In the genomic region with DNA sequence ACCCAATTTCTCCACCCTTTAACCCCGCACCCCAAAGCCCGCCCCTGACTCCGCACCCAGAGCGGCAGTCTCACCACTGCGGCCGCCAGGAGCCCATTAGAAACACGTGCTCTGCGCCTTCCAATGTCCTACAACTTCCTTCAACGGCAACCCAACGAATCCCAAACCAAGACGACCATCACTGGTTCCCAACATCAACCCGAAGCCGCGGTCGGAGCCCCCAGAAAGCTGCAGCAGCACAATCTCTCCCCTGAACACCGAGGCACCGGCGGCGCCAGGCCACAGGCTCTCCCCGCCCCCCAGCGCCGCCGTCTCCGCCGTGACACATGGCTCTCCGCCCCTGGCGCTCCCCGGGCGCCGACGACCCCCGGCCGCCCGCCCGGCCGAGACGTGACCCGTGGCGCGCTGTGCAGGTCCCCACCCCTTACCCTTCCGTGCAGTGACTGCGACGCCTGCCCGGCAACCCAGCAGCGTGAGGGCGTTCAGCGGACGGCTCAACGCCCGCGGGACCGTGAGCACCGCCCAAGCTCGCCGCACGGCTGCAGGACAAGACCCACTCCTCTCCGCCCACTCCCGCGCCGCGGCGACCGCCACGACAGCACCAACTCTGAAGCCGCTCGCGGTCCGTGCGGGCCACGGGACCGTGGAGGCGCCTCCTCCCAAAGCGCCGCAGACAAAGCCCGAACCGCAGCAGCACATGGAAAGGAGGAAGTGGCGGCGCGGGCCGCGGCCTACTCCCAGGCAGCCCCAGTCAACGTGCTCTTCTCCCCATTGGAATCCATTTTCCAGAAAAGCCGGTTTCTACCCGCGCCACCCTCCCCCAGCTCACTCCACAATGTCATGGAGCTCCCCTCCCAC, we compare ENCODE assay signal across 1 cellular context.
TF ChIP-seq lines count a peak whose summit lies in the region.

No MANE protein-coding gene starts in this region.

TF ChIP-seq in K562, 482 proteins besides CTCF, POLR2A, EP300 and RAD21 (continues in another document):
- TF ChIP-seq MXD1 (CRISPR knock-in tag; IDR thresholded peaks at IDR 0.05; ENCODE audit: borderline replicate concordance, poor library complexity, severe bottlenecking) (peak; percentile 89), ZEB2 (IDR thresholded peaks at IDR 0.05) (no peak), BRF1 (IDR thresholded peaks at IDR 0.05; ENCODE audit: borderline replicate concordance, extremely low read depth, insufficient read length) (no peak), ETV1 (tag; conservative IDR thresholded peaks at IDR 0.05; ENCODE audit: low read depth) (no peak), LARP7 (IDR thresholded peaks at IDR 0.05) (no peak), KLF16 (IDR thresholded peaks at IDR 0.05) (no peak), RBFOX2 (IDR thresholded peaks at IDR 0.05; ENCODE audit: low read depth, low read length) (peak; percentile 87), ZNF668 (CRISPR knock-in tag; IDR thresholded peaks at IDR 0.05) (no peak), BRD9 (IDR thresholded peaks at IDR 0.05; ENCODE audit: low read depth, partially characterized antibody) (no peak), SMARCC2 (IDR thresholded peaks at IDR 0.05; ENCODE audit: low read depth) (no peak), FOSL1 (tag; conservative IDR thresholded peaks at IDR 0.05) (no peak), ZNF518B (CRISPR knock-in tag; IDR thresholded peaks at IDR 0.05) (no peak), ZNF785 (CRISPR knock-in tag; IDR thresholded peaks at IDR 0.05) (no peak), MCM2 (IDR thresholded peaks at IDR 0.05; ENCODE audit: low read depth) (no peak), SMAD2 (IDR thresholded peaks at IDR 0.05; ENCODE audit: low read depth, low read length) (no peak), ATF7 (IDR thresholded peaks at IDR 0.05) (no peak), EP400 (IDR thresholded peaks at IDR 0.05) (no peak), SMARCB1 (IDR thresholded peaks at IDR 0.05; ENCODE audit: insufficient read length, low read depth) (no peak), ARHGAP35 (IDR thresholded peaks at IDR 0.05; ENCODE audit: partially characterized antibody) (no peak), ARID4B (CRISPR knock-in tag; IDR thresholded peaks at IDR 0.05) (peak; percentile 33; the same call in 1 of the 2 replicates), POLR2G (IDR thresholded peaks at IDR 0.05; ENCODE audit: low read depth, low read length) (peak; percentile 71), NCOR1 (IDR thresholded peaks at IDR 0.05) (no peak), HNRNPLL (IDR thresholded peaks at IDR 0.05; ENCODE audit: low read depth, low read length, poor library complexity, severe bottlenecking) (no peak), PURB (CRISPR knock-in tag; IDR thresholded peaks at IDR 0.05; ENCODE audit: low read depth) (no peak), HMG20B (CRISPR knock-in tag; IDR thresholded peaks at IDR 0.05) (no peak; the same call in 1 of the 2 replicates), ZNF253 (CRISPR knock-in tag; conservative IDR thresholded peaks at IDR 0.05) (no peak), ZFPM2 (CRISPR knock-in tag; IDR thresholded peaks at IDR 0.05) (no peak), ZBTB17 (CRISPR knock-in tag; IDR thresholded peaks at IDR 0.05) (0 out of 2 replicates have a peak, but pooled peaks have one; percentile 50), SMAD1 (IDR thresholded peaks at IDR 0.05; ENCODE audit: low read depth, low read length, partially characterized antibody) (no peak), ZNF79 (CRISPR knock-in tag; IDR thresholded peaks at IDR 0.05; ENCODE audit: low read depth) (no peak), SAFB (IDR thresholded peaks at IDR 0.05; ENCODE audit: borderline replicate concordance, low read depth, low read length) (peak; percentile 63; the same call in 1 of the 2 replicates), ZC3H4 (CRISPR knock-in tag; IDR thresholded peaks at IDR 0.05; ENCODE audit: borderline replicate concordance) (no peak), ARID1B (IDR thresholded peaks at IDR 0.05) (no peak), RBBP5 (IDR thresholded peaks at IDR 0.05; ENCODE audit: borderline replicate concordance, insufficient read depth, low read length, poor library complexity, severe bottlenecking) (no peak), ZSCAN32 (CRISPR knock-in tag; IDR thresholded peaks at IDR 0.05) (no peak), HNRNPK (IDR thresholded peaks at IDR 0.05; ENCODE audit: low read depth, low read length, poor library complexity, severe bottlenecking) (no peak), CBX8 (IDR thresholded peaks at IDR 0.05; ENCODE audit: borderline replicate concordance, extremely low read depth, low read depth, low read length, poor library complexity, severe bottlenecking) (no peak), SREBF2 (CRISPR knock-in tag; IDR thresholded peaks at IDR 0.05) (no peak), KHSRP (IDR thresholded peaks at IDR 0.05) (no peak), ZNF274 (IDR thresholded peaks at IDR 0.05; ENCODE audit: borderline replicate concordance, low read depth, low read length) (no peak), ETV5 (CRISPR knock-in tag; IDR thresholded peaks at IDR 0.05; ENCODE audit: low read depth) (peak; percentile 50; the same call in 1 of the 2 replicates), KDM2B (CRISPR knock-in tag; IDR thresholded peaks at IDR 0.05) (no peak), ZNF282 (CRISPR knock-in tag; IDR thresholded peaks at IDR 0.05) (peak; percentile 21; the same call in 1 of the 2 replicates), GATA2 (CRISPR knock-in tag; IDR thresholded peaks at IDR 0.05) (no peak), MEF2D (tag; conservative IDR thresholded peaks at IDR 0.05; ENCODE audit: low read depth) (no peak), MAFK (IDR thresholded peaks at IDR 0.05; ENCODE audit: low read length) (no peak), SP2 (IDR thresholded peaks at IDR 0.05; ENCODE audit: extremely low read depth, low read depth, low read length, poor library complexity, severe bottlenecking) (no peak)
- TF ChIP-seq, protein P1, sequence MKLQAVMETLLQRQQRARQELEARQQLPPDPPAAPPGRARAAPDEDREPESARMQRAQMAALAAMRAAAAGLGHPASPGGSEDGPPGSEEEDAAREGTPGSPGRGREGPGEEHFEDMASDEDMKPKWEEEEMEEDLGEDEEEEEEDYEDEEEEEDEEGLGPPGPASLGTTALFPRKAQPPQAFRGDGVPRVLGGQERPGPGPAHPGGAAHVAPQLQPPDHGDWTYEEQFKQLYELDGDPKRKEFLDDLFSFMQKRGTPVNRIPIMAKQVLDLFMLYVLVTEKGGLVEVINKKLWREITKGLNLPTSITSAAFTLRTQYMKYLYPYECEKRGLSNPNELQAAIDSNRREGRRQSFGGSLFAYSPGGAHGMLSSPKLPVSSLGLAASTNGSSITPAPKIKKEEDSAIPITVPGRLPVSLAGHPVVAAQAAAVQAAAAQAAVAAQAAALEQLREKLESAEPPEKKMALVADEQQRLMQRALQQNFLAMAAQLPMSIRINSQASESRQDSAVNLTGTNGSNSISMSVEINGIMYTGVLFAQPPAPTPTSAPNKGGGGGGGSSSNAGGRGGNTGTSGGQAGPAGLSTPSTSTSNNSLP (IDR thresholded peaks at IDR 0.05; ENCODE audit: borderline replicate concordance, low read depth, low read length) = no peak
- TF ChIP-seq, protein P2, sequence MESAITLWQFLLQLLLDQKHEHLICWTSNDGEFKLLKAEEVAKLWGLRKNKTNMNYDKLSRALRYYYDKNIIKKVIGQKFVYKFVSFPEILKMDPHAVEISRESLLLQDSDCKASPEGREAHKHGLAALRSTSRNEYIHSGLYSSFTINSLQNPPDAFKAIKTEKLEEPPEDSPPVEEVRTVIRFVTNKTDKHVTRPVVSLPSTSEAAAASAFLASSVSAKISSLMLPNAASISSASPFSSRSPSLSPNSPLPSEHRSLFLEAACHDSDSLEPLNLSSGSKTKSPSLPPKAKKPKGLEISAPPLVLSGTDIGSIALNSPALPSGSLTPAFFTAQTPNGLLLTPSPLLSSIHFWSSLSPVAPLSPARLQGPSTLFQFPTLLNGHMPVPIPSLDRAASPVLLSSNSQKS (CRISPR knock-in tag; IDR thresholded peaks at IDR 0.05) = no peak
- TF ChIP-seq, protein P3, sequence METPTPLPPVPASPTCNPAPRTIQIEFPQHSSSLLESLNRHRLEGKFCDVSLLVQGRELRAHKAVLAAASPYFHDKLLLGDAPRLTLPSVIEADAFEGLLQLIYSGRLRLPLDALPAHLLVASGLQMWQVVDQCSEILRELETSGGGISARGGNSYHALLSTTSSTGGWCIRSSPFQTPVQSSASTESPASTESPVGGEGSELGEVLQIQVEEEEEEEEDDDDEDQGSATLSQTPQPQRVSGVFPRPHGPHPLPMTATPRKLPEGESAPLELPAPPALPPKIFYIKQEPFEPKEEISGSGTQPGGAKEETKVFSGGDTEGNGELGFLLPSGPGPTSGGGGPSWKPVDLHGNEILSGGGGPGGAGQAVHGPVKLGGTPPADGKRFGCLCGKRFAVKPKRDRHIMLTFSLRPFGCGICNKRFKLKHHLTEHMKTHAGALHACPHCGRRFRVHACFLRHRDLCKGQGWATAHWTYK (CRISPR knock-in tag; IDR thresholded peaks at IDR 0.05) = 0 out of 2 replicates have a peak, but pooled peaks have one; percentile 40
- TF ChIP-seq, protein P4, sequence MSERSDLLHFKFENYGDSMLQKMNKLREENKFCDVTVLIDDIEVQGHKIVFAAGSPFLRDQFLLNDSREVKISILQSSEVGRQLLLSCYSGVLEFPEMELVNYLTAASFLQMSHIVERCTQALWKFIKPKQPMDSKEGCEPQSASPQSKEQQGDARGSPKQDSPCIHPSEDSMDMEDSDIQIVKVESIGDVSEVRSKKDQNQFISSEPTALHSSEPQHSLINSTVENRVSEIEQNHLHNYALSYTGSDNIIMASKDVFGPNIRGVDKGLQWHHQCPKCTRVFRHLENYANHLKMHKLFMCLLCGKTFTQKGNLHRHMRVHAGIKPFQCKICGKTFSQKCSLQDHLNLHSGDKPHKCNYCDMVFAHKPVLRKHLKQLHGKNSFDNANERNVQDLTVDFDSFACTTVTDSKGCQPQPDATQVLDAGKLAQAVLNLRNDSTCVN (CRISPR knock-in tag; IDR thresholded peaks at IDR 0.05) = no peak
- TF ChIP-seq, protein P5, sequence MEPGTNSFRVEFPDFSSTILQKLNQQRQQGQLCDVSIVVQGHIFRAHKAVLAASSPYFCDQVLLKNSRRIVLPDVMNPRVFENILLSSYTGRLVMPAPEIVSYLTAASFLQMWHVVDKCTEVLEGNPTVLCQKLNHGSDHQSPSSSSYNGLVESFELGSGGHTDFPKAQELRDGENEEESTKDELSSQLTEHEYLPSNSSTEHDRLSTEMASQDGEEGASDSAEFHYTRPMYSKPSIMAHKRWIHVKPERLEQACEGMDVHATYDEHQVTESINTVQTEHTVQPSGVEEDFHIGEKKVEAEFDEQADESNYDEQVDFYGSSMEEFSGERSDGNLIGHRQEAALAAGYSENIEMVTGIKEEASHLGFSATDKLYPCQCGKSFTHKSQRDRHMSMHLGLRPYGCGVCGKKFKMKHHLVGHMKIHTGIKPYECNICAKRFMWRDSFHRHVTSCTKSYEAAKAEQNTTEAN (CRISPR knock-in tag; IDR thresholded peaks at IDR 0.05) = no peak
